ENCODE assay signal across 1 cellular context in the genomic region with DNA sequence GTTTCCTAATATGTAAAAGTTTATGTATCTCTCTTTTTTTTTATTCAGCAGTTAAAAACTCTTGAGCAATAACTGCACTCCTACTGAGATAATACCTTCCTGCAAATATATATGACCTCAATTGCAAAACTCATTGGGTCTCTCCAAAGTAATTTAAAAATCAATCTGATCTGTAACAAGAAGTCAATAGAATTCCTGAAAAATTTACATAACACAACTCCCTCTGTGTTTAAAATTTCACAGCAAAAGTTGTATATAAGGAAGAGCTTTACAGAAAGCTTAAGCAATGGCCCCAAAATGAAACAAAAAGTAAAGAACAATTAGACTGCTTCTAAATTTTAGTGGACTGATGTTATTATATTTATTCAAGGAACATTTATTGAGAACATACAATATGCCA.
TF ChIP-seq lines count a peak whose summit lies in the region.

No MANE protein-coding gene starts in this region.

TF ChIP-seq in H1, 55 proteins besides CTCF, POLR2A, EP300 and RAD21 (continued from another document):
- no peak for TF ChIP-seq SUZ12 (IDR thresholded peaks at IDR 0.05; ENCODE audit: low read length)
TF ChIP-seq in H1: peak in this region for 0.
